Comparison of ENCODE assay signal across 1 cellular context in the genomic region with DNA sequence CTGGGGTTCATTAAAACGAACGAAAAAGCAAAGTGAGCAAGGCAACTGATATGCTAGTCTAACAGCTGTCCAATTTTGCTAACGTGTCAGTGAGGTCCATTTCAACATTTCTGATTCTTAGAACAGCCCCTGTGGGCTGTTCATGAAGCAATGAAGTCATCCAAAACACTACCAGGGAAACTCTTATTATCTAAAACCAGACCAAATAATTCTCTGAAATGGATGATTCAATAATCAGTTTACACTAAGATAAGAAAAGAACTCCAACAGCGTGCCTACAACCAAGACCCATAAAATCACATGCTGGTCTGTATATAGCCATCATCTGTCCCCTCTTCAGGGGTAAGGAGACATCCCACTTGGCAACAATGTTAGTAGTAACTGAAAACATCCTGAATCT.
TF ChIP-seq lines count a peak whose summit lies in the region.

No MANE protein-coding gene starts in this region.

TF ChIP-seq in K562, 482 proteins besides CTCF, POLR2A, EP300 and RAD21 (continued from another document and continues in another):
- TF ChIP-seq, protein P1, sequence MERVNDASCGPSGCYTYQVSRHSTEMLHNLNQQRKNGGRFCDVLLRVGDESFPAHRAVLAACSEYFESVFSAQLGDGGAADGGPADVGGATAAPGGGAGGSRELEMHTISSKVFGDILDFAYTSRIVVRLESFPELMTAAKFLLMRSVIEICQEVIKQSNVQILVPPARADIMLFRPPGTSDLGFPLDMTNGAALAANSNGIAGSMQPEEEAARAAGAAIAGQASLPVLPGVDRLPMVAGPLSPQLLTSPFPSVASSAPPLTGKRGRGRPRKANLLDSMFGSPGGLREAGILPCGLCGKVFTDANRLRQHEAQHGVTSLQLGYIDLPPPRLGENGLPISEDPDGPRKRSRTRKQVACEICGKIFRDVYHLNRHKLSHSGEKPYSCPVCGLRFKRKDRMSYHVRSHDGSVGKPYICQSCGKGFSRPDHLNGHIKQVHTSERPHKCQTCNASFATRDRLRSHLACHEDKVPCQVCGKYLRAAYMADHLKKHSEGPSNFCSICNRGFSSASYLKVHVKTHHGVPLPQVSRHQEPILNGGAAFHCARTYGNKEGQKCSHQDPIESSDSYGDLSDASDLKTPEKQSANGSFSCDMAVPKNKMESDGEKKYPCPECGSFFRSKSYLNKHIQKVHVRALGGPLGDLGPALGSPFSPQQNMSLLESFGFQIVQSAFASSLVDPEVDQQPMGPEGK (CRISPR knock-in tag; IDR thresholded peaks at IDR 0.05; ENCODE audit: borderline replicate concordance): no peak
- TF ChIP-seq, protein P2, sequence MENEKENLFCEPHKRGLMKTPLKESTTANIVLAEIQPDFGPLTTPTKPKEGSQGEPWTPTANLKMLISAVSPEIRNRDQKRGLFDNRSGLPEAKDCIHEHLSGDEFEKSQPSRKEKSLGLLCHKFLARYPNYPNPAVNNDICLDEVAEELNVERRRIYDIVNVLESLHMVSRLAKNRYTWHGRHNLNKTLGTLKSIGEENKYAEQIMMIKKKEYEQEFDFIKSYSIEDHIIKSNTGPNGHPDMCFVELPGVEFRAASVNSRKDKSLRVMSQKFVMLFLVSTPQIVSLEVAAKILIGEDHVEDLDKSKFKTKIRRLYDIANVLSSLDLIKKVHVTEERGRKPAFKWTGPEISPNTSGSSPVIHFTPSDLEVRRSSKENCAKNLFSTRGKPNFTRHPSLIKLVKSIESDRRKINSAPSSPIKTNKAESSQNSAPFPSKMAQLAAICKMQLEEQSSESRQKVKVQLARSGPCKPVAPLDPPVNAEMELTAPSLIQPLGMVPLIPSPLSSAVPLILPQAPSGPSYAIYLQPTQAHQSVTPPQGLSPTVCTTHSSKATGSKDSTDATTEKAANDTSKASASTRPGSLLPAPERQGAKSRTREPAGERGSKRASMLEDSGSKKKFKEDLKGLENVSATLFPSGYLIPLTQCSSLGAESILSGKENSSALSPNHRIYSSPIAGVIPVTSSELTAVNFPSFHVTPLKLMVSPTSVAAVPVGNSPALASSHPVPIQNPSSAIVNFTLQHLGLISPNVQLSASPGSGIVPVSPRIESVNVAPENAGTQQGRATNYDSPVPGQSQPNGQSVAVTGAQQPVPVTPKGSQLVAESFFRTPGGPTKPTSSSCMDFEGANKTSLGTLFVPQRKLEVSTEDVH (IDR thresholded peaks at IDR 0.05; ENCODE audit: low read depth, partially characterized antibody): no peak
- TF ChIP-seq ZNF133 (CRISPR knock-in tag; IDR thresholded peaks at IDR 0.05): no peak
- TF ChIP-seq PPARD (CRISPR knock-in tag; IDR thresholded peaks at IDR 0.05): no peak
- TF ChIP-seq ARNT (IDR thresholded peaks at IDR 0.05): no peak
- TF ChIP-seq STAT6 (CRISPR knock-in tag; IDR thresholded peaks at IDR 0.05): no peak
- no peak for TF ChIP-seq ATF2 (CRISPR knock-in tag; IDR thresholded peaks at IDR 0.05)
- TF ChIP-seq SNIP1 (IDR thresholded peaks at IDR 0.05; ENCODE audit: low read depth): no peak
- TF ChIP-seq ZBTB2 (IDR thresholded peaks at IDR 0.05): no peak
- no peak for TF ChIP-seq ZNF384 (IDR thresholded peaks at IDR 0.05; ENCODE audit: low read depth, low read length)
- no peak for TF ChIP-seq ZNF431 (CRISPR knock-in tag; IDR thresholded peaks at IDR 0.05)
- TF ChIP-seq, protein P3, sequence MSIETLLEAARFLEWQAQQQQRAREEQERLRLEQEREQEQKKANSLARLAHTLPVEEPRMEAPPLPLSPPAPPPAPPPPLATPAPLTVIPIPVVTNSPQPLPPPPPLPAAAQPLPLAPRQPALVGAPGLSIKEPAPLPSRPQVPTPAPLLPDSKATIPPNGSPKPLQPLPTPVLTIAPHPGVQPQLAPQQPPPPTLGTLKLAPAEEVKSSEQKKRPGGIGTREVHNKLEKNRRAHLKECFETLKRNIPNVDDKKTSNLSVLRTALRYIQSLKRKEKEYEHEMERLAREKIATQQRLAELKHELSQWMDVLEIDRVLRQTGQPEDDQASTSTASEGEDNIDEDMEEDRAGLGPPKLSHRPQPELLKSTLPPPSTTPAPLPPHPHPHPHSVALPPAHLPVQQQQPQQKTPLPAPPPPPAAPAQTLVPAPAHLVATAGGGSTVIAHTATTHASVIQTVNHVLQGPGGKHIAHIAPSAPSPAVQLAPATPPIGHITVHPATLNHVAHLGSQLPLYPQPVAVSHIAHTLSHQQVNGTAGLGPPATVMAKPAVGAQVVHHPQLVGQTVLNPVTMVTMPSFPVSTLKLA (conservative IDR thresholded peaks at IDR 0.05): peak in 1 of 2 experiments; percentile 41; a peak in 1 of 4 replicates
- TF ChIP-seq HSF4 (CRISPR knock-in tag; IDR thresholded peaks at IDR 0.05; ENCODE audit: borderline replicate concordance): no peak
- TF ChIP-seq FOXM1 (IDR thresholded peaks at IDR 0.05; ENCODE audit: low read depth): no peak
- TF ChIP-seq FOXM1 (CRISPR knock-in tag; IDR thresholded peaks at IDR 0.05; ENCODE audit: low read depth): no peak
- no peak for TF ChIP-seq ATF6 (CRISPR knock-in tag; IDR thresholded peaks at IDR 0.05)
- TF ChIP-seq KLF13 (tag; IDR thresholded peaks at IDR 0.05; ENCODE audit: borderline replicate concordance, low read depth): no peak
- no peak for TF ChIP-seq POLR3G (IDR thresholded peaks at IDR 0.05; ENCODE audit: extremely low read depth, insufficient read length, insufficient replicate concordance)
- TF ChIP-seq, protein P4, sequence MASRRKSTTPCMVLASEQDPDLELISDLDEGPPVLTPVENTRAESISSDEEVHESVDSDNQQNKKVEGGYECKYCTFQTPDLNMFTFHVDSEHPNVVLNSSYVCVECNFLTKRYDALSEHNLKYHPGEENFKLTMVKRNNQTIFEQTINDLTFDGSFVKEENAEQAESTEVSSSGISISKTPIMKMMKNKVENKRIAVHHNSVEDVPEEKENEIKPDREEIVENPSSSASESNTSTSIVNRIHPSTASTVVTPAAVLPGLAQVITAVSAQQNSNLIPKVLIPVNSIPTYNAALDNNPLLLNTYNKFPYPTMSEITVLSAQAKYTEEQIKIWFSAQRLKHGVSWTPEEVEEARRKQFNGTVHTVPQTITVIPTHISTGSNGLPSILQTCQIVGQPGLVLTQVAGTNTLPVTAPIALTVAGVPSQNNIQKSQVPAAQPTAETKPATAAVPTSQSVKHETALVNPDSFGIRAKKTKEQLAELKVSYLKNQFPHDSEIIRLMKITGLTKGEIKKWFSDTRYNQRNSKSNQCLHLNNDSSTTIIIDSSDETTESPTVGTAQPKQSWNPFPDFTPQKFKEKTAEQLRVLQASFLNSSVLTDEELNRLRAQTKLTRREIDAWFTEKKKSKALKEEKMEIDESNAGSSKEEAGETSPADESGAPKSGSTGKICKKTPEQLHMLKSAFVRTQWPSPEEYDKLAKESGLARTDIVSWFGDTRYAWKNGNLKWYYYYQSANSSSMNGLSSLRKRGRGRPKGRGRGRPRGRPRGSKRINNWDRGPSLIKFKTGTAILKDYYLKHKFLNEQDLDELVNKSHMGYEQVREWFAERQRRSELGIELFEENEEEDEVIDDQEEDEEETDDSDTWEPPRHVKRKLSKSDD (conservative IDR thresholded peaks at IDR 0.05; ENCODE audit: low read length): no peak
- TF ChIP-seq ZNF174 (CRISPR knock-in tag; IDR thresholded peaks at IDR 0.05): no peak
- TF ChIP-seq HCFC1 (IDR thresholded peaks at IDR 0.05; ENCODE audit: low read depth, low read length): no peak
- no peak for TF ChIP-seq RBFOX2 (IDR thresholded peaks at IDR 0.05; ENCODE audit: low read depth, low read length)
- TF ChIP-seq NFIC (IDR thresholded peaks at IDR 0.05): no peak
- TF ChIP-seq HEY1 (CRISPR knock-in tag; IDR thresholded peaks at IDR 0.05; ENCODE audit: borderline replicate concordance): no peak
- no peak for TF ChIP-seq ZNF212 (CRISPR knock-in tag; IDR thresholded peaks at IDR 0.05)
- TF ChIP-seq KDM5B (IDR thresholded peaks at IDR 0.05; ENCODE audit: insufficient replicate concordance, low read depth, low read length): no peak
- TF ChIP-seq KLF16 (IDR thresholded peaks at IDR 0.05): no peak
- peak; percentile 31; the same call in 1 of the 2 replicates for TF ChIP-seq TCF3 (CRISPR knock-in tag; IDR thresholded peaks at IDR 0.05)
- no peak for TF ChIP-seq ZNF668 (CRISPR knock-in tag; IDR thresholded peaks at IDR 0.05)
- no peak for TF ChIP-seq ARID2 (IDR thresholded peaks at IDR 0.05)
- peak; percentile 85 for TF ChIP-seq ATF7 (IDR thresholded peaks at IDR 0.05)
- TF ChIP-seq OTX1 (CRISPR knock-in tag; IDR thresholded peaks at IDR 0.05): no peak
- TF ChIP-seq ZFPM2 (CRISPR knock-in tag; IDR thresholded peaks at IDR 0.05): no peak
- TF ChIP-seq PTBP1 (IDR thresholded peaks at IDR 0.05; ENCODE audit: low read depth, low read length): no peak
- no peak for TF ChIP-seq HNRNPUL1 (IDR thresholded peaks at IDR 0.05; ENCODE audit: low read length)
- no peak for TF ChIP-seq ZNF3 (CRISPR knock-in tag; IDR thresholded peaks at IDR 0.05)
- TF ChIP-seq CREB1 (IDR thresholded peaks at IDR 0.05): no peak
- no peak for TF ChIP-seq CREB1 (CRISPR knock-in tag; IDR thresholded peaks at IDR 0.05)
- no peak for TF ChIP-seq SIN3B (IDR thresholded peaks at IDR 0.05; ENCODE audit: low read depth)
- TF ChIP-seq STAT5A (IDR thresholded peaks at IDR 0.05; ENCODE audit: borderline replicate concordance, low read length): peak; percentile 37; the same call in 1 of the 2 replicates
- TF ChIP-seq MBD2 (IDR thresholded peaks at IDR 0.05; ENCODE audit: borderline replicate concordance, low read depth): no peak
- no peak for TF ChIP-seq KDM2B (CRISPR knock-in tag; IDR thresholded peaks at IDR 0.05)
- TF ChIP-seq MEIS2 (IDR thresholded peaks at IDR 0.05; ENCODE audit: partially characterized antibody): no peak
- TF ChIP-seq YBX1 (IDR thresholded peaks at IDR 0.05): no peak
- no peak for TF ChIP-seq SFPQ (IDR thresholded peaks at IDR 0.05; ENCODE audit: low read depth, low read length)
